In the genomic region with DNA sequence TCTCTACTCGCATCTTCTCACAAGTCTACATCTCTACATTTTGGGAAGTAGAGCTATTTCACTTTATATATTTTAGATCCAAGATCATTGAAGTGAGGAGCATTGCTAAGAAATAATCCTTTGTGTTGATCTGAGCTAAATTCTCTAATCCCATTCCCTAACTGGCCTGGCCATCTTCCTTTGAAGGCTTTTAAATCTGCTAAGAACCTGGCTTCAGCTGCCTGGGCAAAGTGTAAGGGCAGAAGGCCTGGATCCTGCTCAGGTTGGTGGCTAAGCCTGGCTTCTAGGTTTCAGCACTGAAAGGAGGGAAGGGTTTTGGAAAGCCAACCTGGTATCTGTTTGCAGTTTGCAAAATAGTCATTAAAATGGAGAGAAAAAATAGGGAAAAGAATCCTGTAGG, we compare ENCODE assay signal across 8 cellular contexts.
"Had no signal": no experiment of that assay in that cellular context is flagged by ENCODE, and none has a peak within 500 bp of the region (broad histone marks: within the 10 kb centered on the region; RNA-seq: fewer than 3 reads in every experiment).

No MANE protein-coding gene starts in this region.

- FAIRE-seq: HepG2 had no signal

- H3K4me1 ChIP-seq: HAP-1 had no signal

- H3K4me3 ChIP-seq: GM23248, HAP-1 had no signal

- H3K36me3 ChIP-seq: HAP-1 had no signal

- DNase-seq: GM23248, GOT3, H7, HFFc6, KBM-7 had no signal

- H3K9me3 ChIP-seq: HAP-1 had no signal

- H3K27ac ChIP-seq: GM23248, HL-60 had no signal
